8 cellular contexts compared by ENCODE assay signal in the genomic region with DNA sequence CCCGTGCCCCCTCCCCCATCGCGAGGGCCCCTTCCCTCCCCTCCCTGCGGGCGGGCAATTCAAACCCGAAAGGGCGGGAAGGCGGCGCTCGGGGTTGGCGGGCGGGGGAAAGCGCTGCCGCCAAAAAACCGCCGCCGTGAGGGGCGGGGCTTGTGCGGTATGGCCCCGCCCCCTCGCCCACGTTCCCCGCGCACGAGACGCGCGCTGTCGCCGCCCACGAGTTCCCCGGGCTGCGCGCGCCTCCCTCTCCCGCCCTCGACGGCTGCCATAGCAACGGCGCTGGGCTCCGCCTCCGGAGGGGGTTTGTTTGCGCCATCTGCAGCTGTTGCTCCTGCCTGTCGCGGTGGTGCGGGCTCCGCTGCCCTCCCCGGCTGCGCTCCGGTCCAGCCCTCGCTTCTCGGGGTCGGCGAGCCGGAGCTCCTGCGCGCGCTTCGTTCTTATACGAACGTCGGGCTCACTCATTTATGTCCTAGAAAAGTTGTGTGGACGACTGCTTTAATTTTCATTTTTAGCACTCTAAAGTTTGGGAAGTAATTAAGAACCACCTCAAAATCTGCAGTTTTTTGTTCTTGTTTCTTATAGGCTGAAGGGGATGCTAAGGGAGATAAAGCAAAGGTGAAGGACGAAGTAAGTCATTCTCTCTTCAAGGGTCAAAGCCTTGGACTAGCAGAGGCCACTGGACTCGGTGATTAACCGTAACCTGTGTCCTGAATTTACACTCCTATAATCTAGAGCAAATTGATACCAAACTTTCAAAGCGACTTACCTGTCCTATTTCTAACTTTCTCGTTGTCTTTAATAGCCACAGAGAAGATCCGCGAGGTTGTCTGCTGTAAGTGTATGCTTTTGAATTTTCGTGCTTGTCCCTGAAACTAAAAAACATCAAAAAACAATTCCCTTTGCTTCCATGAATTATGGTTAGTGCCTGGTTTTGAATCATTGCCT. TPM values are rescaled to one million over a fixed set of nuclear protein-coding genes. Genes with fewer than 3 reads are reported as not detected.
DNase-seq lines count a peak whose midpoint lies in the region; ATAC-seq and TF ChIP-seq lines count a peak whose summit lies in the region.

No MANE protein-coding gene starts in this region.

- TF ChIP-seq CTCF in Peyer's patch (IDR thresholded peaks at IDR 0.05) (no peak), esophagus muscularis mucosa (IDR thresholded peaks at IDR 0.05) (no peak)

- WGBS in esophagus muscularis mucosa, result 7% methylated on average over 33 of the region's 71 CpGs

- H3K9me3 ChIP-seq in KOPT-K1 (ENCODE audit: insufficient read depth, low read length, poor library complexity, severe bottlenecking) (no peaks in the 10 kb centered on the region), Peyer's patch (no peaks in the 10 kb centered on the region), esophagus muscularis mucosa (no peaks in the 10 kb centered on the region), muscle layer of duodenum (ENCODE audit: control insufficient read depth in 1 of 2, low read length in 2 of 2) (no peaks in the 10 kb centered on the region)

- peak; percentile 65 for ATAC-seq in GM21786 (IDR thresholded peaks at IDR 0.05; ENCODE audit: unreplicated experiment)

- H3K27ac ChIP-seq in KOPT-K1 (ENCODE audit: low read depth, low read length, poor library complexity, severe bottlenecking), result peak overlapping the region; percentile 100
- peak overlapping the region; percentile 96 to 100 (median 98) for H3K27ac ChIP-seq in Peyer's patch
- H3K27ac ChIP-seq in esophagus muscularis mucosa (replicated peaks in 1 of 4), result peak overlapping the region; percentile 92 to 100 (median 96)
- H3K27ac ChIP-seq in muscle layer of duodenum (ENCODE audit: low read length), result peak overlapping the region; percentile 69

- TF ChIP-seq POLR2A in Peyer's patch (IDR thresholded peaks at IDR 0.05), result peak; percentile 15 to 20
- peak; percentile 11 for TF ChIP-seq POLR2A in esophagus muscularis mucosa (IDR thresholded peaks at IDR 0.05; ENCODE audit: low read depth)

- H3K27me3 ChIP-seq in Peyer's patch (no peaks in the 10 kb centered on the region), esophagus muscularis mucosa (no peaks in the 10 kb centered on the region), muscle layer of duodenum (ENCODE audit: low read depth, low read length) (no peaks in the 10 kb centered on the region)

- no peak for TF ChIP-seq EP300 in esophagus muscularis mucosa (IDR thresholded peaks at IDR 0.05)

- H3K36me3 ChIP-seq in KOPT-K1 (ENCODE audit: insufficient read depth, low read length), result peaks cover 63% of the 10 kb centered on the region
- peaks cover 0 to 50% (median 0%) of the 10 kb centered on the region in 3 donors for H3K36me3 ChIP-seq in Peyer's patch
- peaks cover 15 to 57% (median 41%) of the 10 kb centered on the region in 4 donors for H3K36me3 ChIP-seq in esophagus muscularis mucosa
- peaks cover 23 to 33% of the 10 kb centered on the region in 2 donors for H3K36me3 ChIP-seq in muscle layer of duodenum (ENCODE audit: control insufficient read depth in 1 of 2, insufficient read depth in 2 of 2, low read length in 2 of 2)

- peak overlapping the region; percentile 80 to 99 (median 89) for H3K4me3 ChIP-seq in Peyer's patch
- peak overlapping the region; percentile 76 to 99 (median 83) for H3K4me3 ChIP-seq in esophagus muscularis mucosa
- H3K4me3 ChIP-seq in muscle layer of duodenum (ENCODE audit: low read depth in 1 of 2, low read length in 2 of 2), result peak overlapping the region; percentile 76 to 81

- DNase-seq in DMS153 treated with DMSO at 0.1 percent for 48 hours (lab: John Stamatoyannopoulos, UW; ENCODE audit: unreplicated experiment) (peak; percentile 96), Peyer's patch (peak; percentile 96 to 98 (median 97)), activated T-helper 1 cell treated with Interleukin-2 at 50 U/mL for 16 hours (ENCODE audit: low read depth) (peak; percentile 97), esophagus muscularis mucosa (ENCODE audit: extremely low spot score) (peak; percentile 97)
- peak; percentile 97 for DNase-seq in stimulated activated CD8-positive, alpha-beta memory T cell treated with anti-CD3 and anti-CD28 coated beads, Interleukin-4, amount 100 ng/mL, for 48 hours

- H3K4me1 ChIP-seq in Peyer's patch, result peaks cover 0 to 29% (median 16%) of the 10 kb centered on the region in 4 donors
- peaks cover 18 to 44% (median 36%) of the 10 kb centered on the region in 4 donors for H3K4me1 ChIP-seq in esophagus muscularis mucosa
- H3K4me1 ChIP-seq in muscle layer of duodenum (ENCODE audit: control insufficient read depth in 1 of 2, insufficient read depth in 2 of 2, low read length in 2 of 2), result peaks cover 12 to 35% of the 10 kb centered on the region in 2 donors

- intact Hi-C loops in esophagus muscularis mucosa (cut with DNase I), result no loop called here

RNA-seq across cellular contexts. Expression of gene HMGN2, which starts 0.9 kb away (rescaled TPM):
- total RNA-seq in Peyer's patch, result 100 to 1,000 TPM; 127 to 230 (median 147) TPM
- 100 to 1,000 TPM; 124 to 263 (median 189) TPM for total RNA-seq in esophagus muscularis mucosa

RNA-seq across cellular contexts. Expression of gene DHDDS, which starts 41.1 kb away (rescaled TPM):
- total RNA-seq in Peyer's patch, result 10 to 100 TPM; 54.5 to 76.6 (median 62.1) TPM
- 10 to 100 TPM; 28.7 to 38.9 (median 30.4) TPM for total RNA-seq in esophagus muscularis mucosa

RNA-seq across cellular contexts. Expression of gene RPS6KA1, which starts 56.4 kb away (rescaled TPM):
- total RNA-seq in Peyer's patch, result 100 to 1,000 TPM in 3 of 4 donors, 10 to 100 TPM in 1; 69.3 to 311 (median 292) TPM
- 10 to 100 TPM in 1 of 4 donors, 1 to 10 TPM in 3; 7.0 to 16.7 (median 8.7) TPM for total RNA-seq in esophagus muscularis mucosa

Comparison
In these comparisons a context has a peak if more than half of its experiments do, and no peak if none do; other contexts are left out.
1. Peak in every context shown above with its lines: DNase-seq, ATAC-seq, H3K4me3 ChIP-seq and H3K27ac ChIP-seq.